Comparison of ENCODE assay signal across 8 cellular contexts in the genomic region with DNA sequence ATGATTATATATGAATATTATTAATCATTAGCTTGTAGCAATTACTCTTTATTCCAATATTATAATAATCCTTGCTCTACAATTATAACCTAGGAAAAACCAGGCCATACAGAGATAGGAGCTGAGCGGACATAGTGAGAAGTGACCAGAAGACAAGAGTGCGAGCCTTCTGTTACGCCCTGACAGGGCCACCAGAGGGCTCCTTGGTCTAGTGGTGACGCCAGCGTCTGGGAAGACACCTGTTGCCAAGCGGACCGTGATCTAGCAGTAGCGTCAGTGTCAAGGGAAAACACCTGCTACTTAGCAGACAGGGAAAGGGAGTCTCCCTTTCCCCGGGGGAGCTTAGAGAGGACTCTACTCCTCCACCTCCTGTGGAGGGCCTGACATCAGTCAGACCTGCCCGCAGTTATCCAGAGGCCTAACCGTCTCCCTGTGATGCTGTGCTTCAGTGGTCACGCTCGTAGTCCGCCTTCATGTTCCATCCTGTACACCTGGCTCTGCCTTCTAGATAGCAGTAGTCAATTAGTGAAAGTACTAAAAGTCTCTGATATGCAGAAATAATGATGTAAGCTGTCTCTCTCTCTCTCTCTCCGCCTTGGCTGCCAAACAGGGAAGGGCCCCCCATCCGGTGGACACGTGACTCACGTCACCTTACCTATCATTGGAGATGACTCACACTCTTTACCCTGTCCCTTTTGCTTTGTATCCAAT. TPM values are rescaled to one million over a fixed set of nuclear protein-coding genes. Genes with fewer than 3 reads are reported as not detected.
DNase-seq lines count a peak whose midpoint lies in the region; ATAC-seq and TF ChIP-seq lines count a peak whose summit lies in the region.
"Not testable (repeated sequence)": the region's sequence is repeated elsewhere in the genome, so short reads cannot be mapped to it uniquely, and the experiment has no call there.
"Had no signal": no experiment of that assay in that cellular context is flagged by ENCODE, and none has a peak within 500 bp of the region (broad histone marks: within the 10 kb centered on the region; RNA-seq: fewer than 3 reads in every experiment).

No MANE protein-coding gene starts in this region.

- TF ChIP-seq CTCF in CD4-positive, alpha-beta T cell (IDR thresholded peaks at IDR 0.05): peak; percentile 54
- TF ChIP-seq CTCF in RWPE2 (IDR thresholded peaks at IDR 0.05; ENCODE audit: poor library complexity, severe bottlenecking) (peak; percentile 38), cardiac muscle cell (IDR thresholded peaks at IDR 0.05; ENCODE audit: low read depth, low read length) (peak; percentile 32), gastrocnemius medialis (IDR thresholded peaks at IDR 0.05 in 4 of 5, conservative IDR thresholded peaks at IDR 0.05 in 1 of 5) (peak in 2 of 5 experiments; percentile 49 to 52)

- in situ Hi-C loops in gastrocnemius medialis (cut with MboI; ENCODE audit: low sequenced_read_pairs in 4 of 4): not testable (repeated sequence)

- not testable (repeated sequence) for H3K4me3 ChIP-seq in MG63; RWPE2 (ENCODE audit: severe bottlenecking); cardiac muscle cell; gastrocnemius medialis

- peak; percentile 27 for ATAC-seq in CD4-positive, alpha-beta T cell (ENCODE audit: poor library complexity)
- not testable (repeated sequence) for ATAC-seq in RWPE2 (ENCODE audit: low read depth)
- peak in 1 of 2 donors; percentile 37 for ATAC-seq in gastrocnemius medialis

- peak overlapping the region; percentile 49 for H3K27ac Mint-ChIP-seq in CD4-positive, alpha-beta T cell
- peak overlapping the region; percentile 6 for H3K27ac Mint-ChIP-seq in activated naive CD4-positive, alpha-beta T cell treated with anti-CD3 and anti-CD28 coated beads, Interleukin-2, amount 10 ng/mL, durations not matched to agents 7 days and 5 days

- not testable (repeated sequence) for TF ChIP-seq POLR2A in gastrocnemius medialis (IDR thresholded peaks at IDR 0.05)

- DNase-seq in CD4-positive, alpha-beta T cell: peak in 5 of 10 experiments; percentile 8 to 37 (median 32)
- DNase-seq in MG63 (peak; percentile 58), RWPE2 (ENCODE audit: low spot score) (peak; percentile 65), cardiac muscle cell (ENCODE audit: low read depth in 1 of 2, low spot score in 1 of 2) (peak in 1 of 2 donors; percentile 47), gastrocnemius medialis (peak; percentile 60 to 79)
- peak; percentile 68 for DNase-seq in activated naive CD4-positive, alpha-beta T cell treated with anti-CD3 and anti-CD28 coated beads, Interleukin-2, amount 10 ng/mL, durations not matched to agents 7 days and 5 days

- H3K27me3 ChIP-seq in CD4-positive, alpha-beta T cell (ENCODE audit: control insufficient read depth, insufficient read depth, low read length): peaks cover 16% of the 10 kb centered on the region
- H3K27me3 ChIP-seq in MG63: peaks cover 10% of the 10 kb centered on the region; the same call in 1 of the 2 replicates
- not testable (repeated sequence) for H3K27me3 ChIP-seq in RWPE2 (ENCODE audit: insufficient read depth, poor library complexity, severe bottlenecking); cardiac muscle cell; gastrocnemius medialis

- CTCF ChIA-PET in CD4-positive, alpha-beta T cell (lab: Charles Lee): interaction anchor here (1.1 kb wide), 1 partner anchor 15 kb away, joined by 3 read pairs; no protein-coding TSS in a partner anchor
- CTCF ChIA-PET in activated naive CD4-positive, alpha-beta T cell treated with anti-CD3 and anti-CD28 coated beads, Interleukin-2, amount 10 ng/mL, durations not matched to agents 7 days and 5 days (lab: Charles Lee): interaction anchor here (0.9 to 1.8 kb wide), 6 partner anchors 11 to 329 kb away, joined by 3 to 8 read pairs (median 4); no protein-coding TSS in a partner anchor

- H3K36me3 Mint-ChIP-seq in CD4-positive, alpha-beta T cell (ENCODE audit: low read depth); activated naive CD4-positive, alpha-beta T cell treated with anti-CD3 and anti-CD28 coated beads, Interleukin-2, amount 10 ng/mL, durations not matched to agents 7 days and 5 days: not testable (repeated sequence)

- POLR2A ChIA-PET in CD4-positive, alpha-beta T cell (lab: Charles Lee): not testable (repeated sequence)

- H3K27ac ChIP-seq in CD4-positive, alpha-beta T cell (ENCODE audit: low read depth, low read length); RWPE2 (ENCODE audit: poor library complexity, severe bottlenecking); cardiac muscle cell: not testable (repeated sequence)
- peak overlapping the region in 1 of 4 donors; percentile 40 for H3K27ac ChIP-seq in gastrocnemius medialis

- not testable (repeated sequence) for H3K9me3 Mint-ChIP-seq in CD4-positive, alpha-beta T cell; activated naive CD4-positive, alpha-beta T cell treated with anti-CD3 and anti-CD28 coated beads, Interleukin-2, amount 10 ng/mL, durations not matched to agents 7 days and 5 days

- H3K27me3 Mint-ChIP-seq in CD4-positive, alpha-beta T cell: peaks cover 16% of the 10 kb centered on the region
- H3K27me3 Mint-ChIP-seq in activated naive CD4-positive, alpha-beta T cell treated with anti-CD3 and anti-CD28 coated beads, Interleukin-2, amount 10 ng/mL, durations not matched to agents 7 days and 5 days: peaks cover 60% of the 10 kb centered on the region

- H3K9me3 ChIP-seq in CD4-positive, alpha-beta T cell (ENCODE audit: control insufficient read depth, low read length); MG63; RWPE2 (ENCODE audit: severe bottlenecking); cardiac muscle cell (ENCODE audit: low read depth); gastrocnemius medialis: not testable (repeated sequence)

- H3K4me3 Mint-ChIP-seq in CD4-positive, alpha-beta T cell; activated naive CD4-positive, alpha-beta T cell treated with anti-CD3 and anti-CD28 coated beads, Interleukin-2, amount 10 ng/mL, durations not matched to agents 7 days and 5 days: not testable (repeated sequence)

- H3K4me1 ChIP-seq in RWPE2 (ENCODE audit: insufficient read depth, poor library complexity, severe bottlenecking); cardiac muscle cell (ENCODE audit: low read depth); gastrocnemius medialis: not testable (repeated sequence)

- H3K36me3 ChIP-seq in MG63; RWPE2 (ENCODE audit: low read depth); cardiac muscle cell; gastrocnemius medialis: not testable (repeated sequence)

- H3K4me1 Mint-ChIP-seq in CD4-positive, alpha-beta T cell (ENCODE audit: low read depth); activated naive CD4-positive, alpha-beta T cell treated with anti-CD3 and anti-CD28 coated beads, Interleukin-2, amount 10 ng/mL, durations not matched to agents 7 days and 5 days: not testable (repeated sequence)

- intact Hi-C loops in CD4-positive, alpha-beta T cell (cut with DNase I, micrococcal nuclease); gastrocnemius medialis (cut with DNase I; ENCODE audit: low total_unique reads): not testable (repeated sequence)

RNA-seq across cellular contexts. Expression of a gene that starts 2.2 kb away (rescaled TPM):
- not detected for total RNA-seq in CD4-positive, alpha-beta T cell
- total RNA-seq in MG63 (2014; rRNA removed; shearing (Covaris generic); ENCODE audit: low replicate concordance): not detected in 2 replicates
- total RNA-seq in cardiac muscle cell (0.32 and 0.77 TPM in 2 replicates), gastrocnemius medialis (not detected)
- 0.17 TPM in 1 of 2 replicates, not detected in the other for polyA plus RNA-seq in cardiac muscle cell
- total RNA-seq: esophagus muscularis mucosa; T-helper 1 cell treated with Interleukin-12 subunit alpha and Interleukin-12 subunit beta and Interleukin-4 antibody, amounts not matched to agents 30 ng/mL and 1 ng/mL, for 36 hours had no signal

RNA-seq across cellular contexts. Expression of a gene that starts 8.5 kb away (rescaled TPM):
- not detected for total RNA-seq in CD4-positive, alpha-beta T cell
- not detected in 2 replicates for total RNA-seq in MG63 (2014; rRNA removed; shearing (Covaris generic); ENCODE audit: low replicate concordance)
- total RNA-seq in cardiac muscle cell (not detected in 2 replicates), gastrocnemius medialis (not detected)
- polyA plus RNA-seq in cardiac muscle cell: 0.81 TPM in 1 of 2 replicates, not detected in the other
- total RNA-seq: esophagus muscularis mucosa; T-helper 1 cell treated with Interleukin-12 subunit alpha and Interleukin-12 subunit beta and Interleukin-4 antibody, amounts not matched to agents 30 ng/mL and 1 ng/mL, for 36 hours had no signal

RNA-seq across cellular contexts. Expression of a gene that starts 18.2 kb away (rescaled TPM):
- total RNA-seq in CD4-positive, alpha-beta T cell: not detected
- total RNA-seq in MG63 (2014; rRNA removed; shearing (Covaris generic); ENCODE audit: low replicate concordance): not detected in 2 replicates
- total RNA-seq in cardiac muscle cell: not detected in 2 replicates
- not detected in 2 replicates for polyA plus RNA-seq in cardiac muscle cell
- total RNA-seq in gastrocnemius medialis: 10 to 100 TPM in 1 of 4 donors, 1 to 10 TPM in 3; 2.1 to 11.7 (median 3.7) TPM
- total RNA-seq: T-helper 1 cell treated with Interleukin-12 subunit alpha and Interleukin-12 subunit beta and Interleukin-4 antibody, amounts not matched to agents 30 ng/mL and 1 ng/mL, for 36 hours had no signal

RNA-seq across cellular contexts. Expression of a gene that starts 23.8 kb away (rescaled TPM):
- total RNA-seq in CD4-positive, alpha-beta T cell: not detected
- total RNA-seq in MG63 (2014; rRNA removed; shearing (Covaris generic); ENCODE audit: low replicate concordance): not detected in 2 replicates
- 0.63 TPM in 1 of 2 replicates, not detected in the other for total RNA-seq in cardiac muscle cell
- polyA plus RNA-seq in cardiac muscle cell: 0.25 and 0.71 TPM in 2 replicates
- 1 to 10 TPM in 3 of 4 donors, under 1 TPM in 1; 0.61 to 4.7 (median 1.6) TPM for total RNA-seq in gastrocnemius medialis

RNA-seq across cellular contexts. Expression of a gene that starts 24.6 kb away (rescaled TPM):
- total RNA-seq in CD4-positive, alpha-beta T cell: 10 to 100 TPM; 14.6 to 17.1 TPM
- total RNA-seq in MG63 (2014; rRNA removed; shearing (Covaris generic); ENCODE audit: low replicate concordance): 53.9 and 57.5 TPM in 2 replicates
- total RNA-seq in cardiac muscle cell (200 and 306 TPM in 2 replicates), gastrocnemius medialis (10 to 100 TPM; 46.9 to 70.2 (median 51.1) TPM)
- 169 and 238 TPM in 2 replicates for polyA plus RNA-seq in cardiac muscle cell
